17 cellular contexts compared by ENCODE assay signal in the genomic region with DNA sequence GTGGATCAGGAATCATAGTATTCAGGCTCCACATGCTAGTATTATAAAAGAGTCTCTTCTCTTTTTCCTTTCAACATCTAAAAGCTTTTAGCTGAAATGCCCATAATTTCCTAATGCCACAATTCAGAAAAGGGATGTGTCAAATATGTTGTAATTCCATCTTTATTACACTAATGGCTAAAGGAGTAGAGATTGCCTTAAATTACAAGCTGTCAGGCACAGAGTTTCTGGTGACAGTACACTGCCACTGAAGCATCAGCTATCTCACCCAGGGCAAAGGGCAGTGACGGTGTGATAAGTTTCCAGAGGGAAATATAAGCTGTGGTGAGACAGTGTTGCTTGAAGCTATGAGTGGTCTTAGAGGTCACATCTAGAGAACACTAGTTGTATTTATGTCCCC.
DNase-seq lines count a peak whose midpoint lies in the region; ATAC-seq and TF ChIP-seq lines count a peak whose summit lies in the region.
"Had no signal": no experiment of that assay in that cellular context is flagged by ENCODE, and none has a peak within 500 bp of the region (broad histone marks: within the 10 kb centered on the region; RNA-seq: fewer than 3 reads in every experiment).

No MANE protein-coding gene starts in this region.

- DNase-seq in NCI-H2227 treated with DMSO at 0.1 percent for 48 hours (lab: John Stamatoyannopoulos, UW) (peak; percentile 46), nephron progenitor cell (no peak), T-helper 9 cell (no peak), SK-N-DZ (ENCODE audit: low spot score) (no peak)
- DNase-seq in CD4-positive, alpha-beta T cell = no peak
- no peak for DNase-seq in activated CD4-positive, alpha-beta memory T cell treated with anti-CD3 and anti-CD28 coated beads, Interleukin-2, amount 10 ng/mL, durations not matched to agents 7 days and 5 days
- DNase-seq: C1 segment of cervical spinal cord; Caco-2; CD8-positive, alpha-beta T cell; DMS153; EL; GDM1; GOT3 had no signal

- H3K36me3 Mint-ChIP-seq in nephron progenitor cell (ENCODE audit: low read depth) = no peaks in the 10 kb centered on the region
- H3K36me3 Mint-ChIP-seq in stimulated activated memory B cell treated with anti-CD40 and anti-IgM and Interleukin-4, amounts not matched to agents 10 μg/mL and 1 μg/mL and 100 μg/mL, for 72 hours = no peaks in the 10 kb centered on the region
- no peaks in the 10 kb centered on the region for H3K36me3 Mint-ChIP-seq in CD4-positive, alpha-beta T cell (ENCODE audit: low read depth)
- H3K36me3 Mint-ChIP-seq in activated CD4-positive, alpha-beta memory T cell treated with anti-CD3 and anti-CD28 coated beads, Interleukin-2, amount 10 ng/mL, durations not matched to agents 7 days and 5 days (ENCODE audit: low read depth) = no peaks in the 10 kb centered on the region
- H3K36me3 Mint-ChIP-seq: CD8-positive, alpha-beta T cell had no signal

- peak overlapping the region; percentile 92 for H3K27ac Mint-ChIP-seq in nephron progenitor cell
- no peak overlapping the region for H3K27ac Mint-ChIP-seq in stimulated activated memory B cell treated with anti-CD40 and anti-IgM and Interleukin-4, amounts not matched to agents 10 μg/mL and 1 μg/mL and 100 μg/mL, for 72 hours
- H3K27ac Mint-ChIP-seq in CD4-positive, alpha-beta T cell = no peak overlapping the region
- H3K27ac Mint-ChIP-seq in activated CD4-positive, alpha-beta memory T cell treated with anti-CD3 and anti-CD28 coated beads, Interleukin-2, amount 10 ng/mL, durations not matched to agents 7 days and 5 days = no peak overlapping the region
- H3K27ac Mint-ChIP-seq: CD8-positive, alpha-beta T cell had no signal

- TF ChIP-seq CTCF in SU-DHL-6 (IDR thresholded peaks at IDR 0.05; ENCODE audit: insufficient read depth, low read length, poor library complexity, severe bottlenecking) (no peak), nephron progenitor cell (IDR thresholded peaks at IDR 0.05) (no peak)
- no peak for TF ChIP-seq CTCF in CD4-positive, alpha-beta T cell (IDR thresholded peaks at IDR 0.05)

- CTCF ChIA-PET in CD4-positive, alpha-beta T cell (lab: Charles Lee) = no interaction called here
- CTCF ChIA-PET in activated CD4-positive, alpha-beta memory T cell treated with anti-CD3 and anti-CD28 coated beads, Interleukin-2, amount 10 ng/mL, durations not matched to agents 7 days and 5 days (lab: Charles Lee) = no interaction called here

- intact Hi-C loops in CD4-positive, alpha-beta T cell (cut with DNase I, micrococcal nuclease) = no loop called here

- no peaks in the 10 kb centered on the region for H3K79me2 ChIP-seq in SU-DHL-6 (ENCODE audit: insufficient read depth, low read length)

- POLR2A ChIA-PET in CD4-positive, alpha-beta T cell (lab: Charles Lee) = no interaction called here
- POLR2A ChIA-PET in activated CD4-positive, alpha-beta memory T cell treated with anti-CD3 and anti-CD28 coated beads, Interleukin-2, amount 10 ng/mL, durations not matched to agents 7 days and 5 days (lab: Charles Lee) = no interaction called here

- no peaks in the 10 kb centered on the region for H3K9me3 ChIP-seq in SU-DHL-6 (ENCODE audit: insufficient read depth, low read length)
- H3K9me3 ChIP-seq in CD4-positive, alpha-beta T cell (ENCODE audit: control insufficient read depth, low read length) = no peaks in the 10 kb centered on the region
- H3K9me3 ChIP-seq: Caco-2, HAP-1 had no signal

- ATAC-seq in stimulated activated memory B cell treated with anti-CD40 and anti-IgM and Interleukin-4, amounts not matched to agents 10 μg/mL and 1 μg/mL and 100 μg/mL, for 72 hours = peak; percentile 31
- no peak for ATAC-seq in CD4-positive, alpha-beta T cell (ENCODE audit: poor library complexity)
- ATAC-seq: CD8-positive, alpha-beta T cell; GM12878 had no signal

- no peak overlapping the region for H3K27ac ChIP-seq in SU-DHL-6 (ENCODE audit: low read depth, low read length)
- no peak overlapping the region for H3K27ac ChIP-seq in CD4-positive, alpha-beta T cell (ENCODE audit: low read depth, low read length)

- no peaks in the 10 kb centered on the region for H3K4me1 Mint-ChIP-seq in nephron progenitor cell
- no peaks in the 10 kb centered on the region for H3K4me1 Mint-ChIP-seq in stimulated activated memory B cell treated with anti-CD40 and anti-IgM and Interleukin-4, amounts not matched to agents 10 μg/mL and 1 μg/mL and 100 μg/mL, for 72 hours
- H3K4me1 Mint-ChIP-seq in CD4-positive, alpha-beta T cell (ENCODE audit: low read depth) = no peaks in the 10 kb centered on the region
- H3K4me1 Mint-ChIP-seq in activated CD4-positive, alpha-beta memory T cell treated with anti-CD3 and anti-CD28 coated beads, Interleukin-2, amount 10 ng/mL, durations not matched to agents 7 days and 5 days = no peaks in the 10 kb centered on the region

- H3K4me2 ChIP-seq in SU-DHL-6 (ENCODE audit: low read depth, low read length, poor library complexity, severe bottlenecking) = no peak overlapping the region

- peaks cover 6% of the 10 kb centered on the region for H3K27me3 Mint-ChIP-seq in nephron progenitor cell (ENCODE audit: low read depth, poor library complexity)
- H3K27me3 Mint-ChIP-seq in stimulated activated memory B cell treated with anti-CD40 and anti-IgM and Interleukin-4, amounts not matched to agents 10 μg/mL and 1 μg/mL and 100 μg/mL, for 72 hours = no peaks in the 10 kb centered on the region
- H3K27me3 Mint-ChIP-seq in CD4-positive, alpha-beta T cell = no peaks in the 10 kb centered on the region
- H3K27me3 Mint-ChIP-seq in activated CD4-positive, alpha-beta memory T cell treated with anti-CD3 and anti-CD28 coated beads, Interleukin-2, amount 10 ng/mL, durations not matched to agents 7 days and 5 days = no peaks in the 10 kb centered on the region

- H3K4me3 Mint-ChIP-seq in nephron progenitor cell = no peak overlapping the region
- H3K4me3 Mint-ChIP-seq in stimulated activated memory B cell treated with anti-CD40 and anti-IgM and Interleukin-4, amounts not matched to agents 10 μg/mL and 1 μg/mL and 100 μg/mL, for 72 hours = no peak overlapping the region
- H3K4me3 Mint-ChIP-seq in CD4-positive, alpha-beta T cell = no peak overlapping the region
- H3K4me3 Mint-ChIP-seq in activated CD4-positive, alpha-beta memory T cell treated with anti-CD3 and anti-CD28 coated beads, Interleukin-2, amount 10 ng/mL, durations not matched to agents 7 days and 5 days = no peak overlapping the region
- H3K4me3 Mint-ChIP-seq: CD8-positive, alpha-beta T cell had no signal

- no peak overlapping the region for H3K9ac ChIP-seq in SU-DHL-6 (ENCODE audit: low read length)

- H2AFZ ChIP-seq in SU-DHL-6 (ENCODE audit: low read depth, low read length, severe bottlenecking) = peak overlapping the region; percentile 0

- H3K27me3 ChIP-seq in SU-DHL-6 (ENCODE audit: low read length) = no peaks in the 10 kb centered on the region
- no peaks in the 10 kb centered on the region for H3K27me3 ChIP-seq in CD4-positive, alpha-beta T cell (ENCODE audit: control insufficient read depth, insufficient read depth, low read length)

- no peaks in the 10 kb centered on the region for H4K20me1 ChIP-seq in SU-DHL-6 (ENCODE audit: low read depth, low read length)

- no peaks in the 10 kb centered on the region for H3F3A ChIP-seq in SU-DHL-6 (ENCODE audit: insufficient read depth)

- H3K36me3 ChIP-seq in SU-DHL-6 (ENCODE audit: low read length) = no peaks in the 10 kb centered on the region
- H3K36me3 ChIP-seq: HAP-1 had no signal

- no peak overlapping the region for H3K4me3 ChIP-seq in SU-DHL-6 (ENCODE audit: insufficient read depth, low read length, poor library complexity, severe bottlenecking)
- H3K4me3 ChIP-seq: GM12878, HAP-1 had no signal

- H3K9me3 Mint-ChIP-seq in nephron progenitor cell = no peaks in the 10 kb centered on the region
- peaks cover 2% of the 10 kb centered on the region for H3K9me3 Mint-ChIP-seq in stimulated activated memory B cell treated with anti-CD40 and anti-IgM and Interleukin-4, amounts not matched to agents 10 μg/mL and 1 μg/mL and 100 μg/mL, for 72 hours
- no peaks in the 10 kb centered on the region for H3K9me3 Mint-ChIP-seq in CD4-positive, alpha-beta T cell
- no peaks in the 10 kb centered on the region for H3K9me3 Mint-ChIP-seq in activated CD4-positive, alpha-beta memory T cell treated with anti-CD3 and anti-CD28 coated beads, Interleukin-2, amount 10 ng/mL, durations not matched to agents 7 days and 5 days

- no peaks in the 10 kb centered on the region for H3K9me2 ChIP-seq in SU-DHL-6 (replicated peaks; ENCODE audit: insufficient read depth, low read length)
